Comparison of ENCODE assay signal across 11 cellular contexts in the genomic region with DNA sequence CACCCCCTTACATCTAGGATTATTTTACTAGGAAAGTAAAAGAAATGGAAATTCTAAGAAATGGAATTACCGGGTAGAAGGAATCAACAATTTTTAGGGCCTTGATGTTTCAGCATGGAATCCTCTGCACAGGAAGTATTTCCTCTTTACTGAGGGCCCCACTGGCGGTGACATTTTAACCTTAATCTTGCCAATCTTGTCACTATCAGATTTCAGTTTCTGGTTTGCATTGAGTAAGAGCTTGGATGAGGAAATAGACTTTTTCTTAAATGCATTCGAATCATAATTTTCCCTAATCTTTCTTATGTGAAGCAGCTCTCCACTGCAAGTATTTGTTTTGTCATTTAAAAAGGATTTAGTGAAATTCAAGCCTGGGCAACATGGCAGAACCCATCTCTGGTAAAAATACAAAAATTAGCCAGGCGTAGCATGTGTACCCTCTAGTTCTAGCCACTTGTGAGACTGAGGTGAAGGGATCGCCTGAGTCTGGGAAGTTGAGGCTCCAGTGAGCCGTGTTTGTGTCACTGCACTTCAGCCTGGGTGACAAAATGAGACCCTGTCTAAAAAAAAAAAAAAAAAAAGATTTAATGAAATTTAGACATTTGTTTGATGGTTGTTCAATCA. TPM values are rescaled to one million over a fixed set of nuclear protein-coding genes. Genes with fewer than 3 reads are reported as not detected.
DNase-seq lines count a peak whose midpoint lies in the region; ATAC-seq and TF ChIP-seq lines count a peak whose summit lies in the region.
"Had no signal": no experiment of that assay in that cellular context is flagged by ENCODE, and none has a peak within 500 bp of the region (broad histone marks: within the 10 kb centered on the region; RNA-seq: fewer than 3 reads in every experiment).

No MANE protein-coding gene starts in this region.

- peak overlapping the region; percentile 56 for H3K4me3 Mint-ChIP-seq in T-helper 17 cell

- H3K4me3 ChIP-seq in foreskin fibroblast (ENCODE audit: low read depth in 1 of 2, low read length in 2 of 2) (no peak overlapping the region), vagina (no peak overlapping the region), aorta (ENCODE audit: low read length in 2 of 2) (no peak overlapping the region)
- H3K4me3 ChIP-seq: coronary artery had no signal

- H3K4me1 ChIP-seq in vagina (peaks cover 44% of the 10 kb centered on the region), aorta (ENCODE audit: control insufficient read depth in 1 of 2, insufficient read depth in 2 of 2, low read length in 2 of 2) (peaks cover 2 to 5% of the 10 kb centered on the region in 2 donors)

- no peak for ATAC-seq in T-helper 17 cell
- ATAC-seq in aorta (ENCODE audit: low FRiP score), result no peak

- H3K27me3 ChIP-seq in vagina (no peaks in the 10 kb centered on the region), aorta (ENCODE audit: control insufficient read depth in 1 of 2, insufficient read depth in 2 of 2, low read length in 1 of 2) (no peaks in the 10 kb centered on the region)

- no peaks in the 10 kb centered on the region for H3K27me3 Mint-ChIP-seq in T-helper 17 cell

- 80 to 83% methylated on average over 6 of the region's 6 CpGs for WGBS in aorta, 2 donors

- H3K4me1 Mint-ChIP-seq in T-helper 17 cell, result peaks cover 26% of the 10 kb centered on the region

- H3K9me3 ChIP-seq in T-helper 17 cell (ENCODE audit: control insufficient read depth, low read length, poor library complexity, severe bottlenecking) (no peaks in the 10 kb centered on the region), vagina (no peaks in the 10 kb centered on the region), aorta (ENCODE audit: control insufficient read depth, low read length) (no peaks in the 10 kb centered on the region)

- peaks cover 0 to 15% of the 10 kb centered on the region in 2 donors for H3K36me3 ChIP-seq in vagina
- H3K36me3 ChIP-seq in aorta (ENCODE audit: control insufficient read depth in 1 of 2, insufficient read depth in 2 of 2, low read length in 1 of 2), result peaks cover 0 to 2% of the 10 kb centered on the region in 2 donors

- peak; percentile 20 to 38 (median 28) for DNase-seq in stimulated activated CD4-positive, alpha-beta T cell treated with anti-CD3 and anti-CD28 coated beads, Interleukin-12 subunit alpha, Interleukin-12 subunit beta, amount 100 ng/mL, for 48 hours (ENCODE audit: low read depth in 2 of 3, low spot score in 1 of 3)
- no peak for DNase-seq in stimulated activated CD4-positive, alpha-beta T cell treated with anti-CD3 and anti-CD28 coated beads, Interleukin-12 subunit alpha, Interleukin-12 subunit beta, amount 100 ng/mL, for 4 hours
- DNase-seq in T-helper 17 cell (no peak), foreskin fibroblast (peak; percentile 50 to 70), vagina (ENCODE audit: extremely low spot score in 2 of 2) (no peak), epidermal melanocyte (ENCODE audit: insufficient read length, low spot score) (no peak), aorta (no peak), HuH-7.5 (ENCODE audit: low spot score) (no peak)
- DNase-seq: islet precursor cell, NCI-H2029 treated with DMSO at 0.1 percent for 48 hours had no signal

- peaks cover 6% of the 10 kb centered on the region for H3K36me3 Mint-ChIP-seq in T-helper 17 cell (ENCODE audit: low read depth)

- TF ChIP-seq CTCF in foreskin fibroblast (IDR thresholded peaks at IDR 0.05; ENCODE audit: low read depth, low read length) (no peak), vagina (IDR thresholded peaks at IDR 0.05) (no peak)

- H3K27ac ChIP-seq in vagina, result peak overlapping the region; percentile 17
- no peak overlapping the region for H3K27ac ChIP-seq in aorta (ENCODE audit: low read depth in 1 of 2, low read length in 2 of 2)

- TF ChIP-seq POLR2A in vagina (IDR thresholded peaks at IDR 0.05), result no peak

- H3K27ac Mint-ChIP-seq in T-helper 17 cell, result peak overlapping the region; percentile 60

- intact Hi-C loops in vagina (cut with DNase I) (no loop called here), aorta (cut with DNase I) (no loop called here)

RNA-seq across cellular contexts. Expression of a gene that starts 40.7 kb away (rescaled TPM):
- total RNA-seq in T-helper 17 cell, result 10 to 100 TPM; 39.9 to 59.0 TPM
- 39.5 TPM for total RNA-seq in vagina
- total RNA-seq in aorta, result 100 to 1,000 TPM in 1 of 2 donors, 10 to 100 TPM in 1; 65.9 to 128 TPM
- 100 to 1,000 TPM in 1 of 2 donors, 10 to 100 TPM in 1; 21.4 to 108 TPM for polyA plus RNA-seq in aorta

Comparison
In these comparisons a context has a peak if more than half of its experiments do, and no peak if none do; other contexts are left out.
1. DNase-seq: peak in stimulated activated CD4-positive, alpha-beta T cell treated with anti-CD3 and anti-CD28 coated beads, Interleukin-12 subunit alpha, Interleukin-12 subunit beta, amount 100 ng/mL, for 48 hours (3 of 3) and foreskin fibroblast (2 of 2); none in stimulated activated CD4-positive, alpha-beta T cell treated with anti-CD3 and anti-CD28 coated beads, Interleukin-12 subunit alpha, Interleukin-12 subunit beta, amount 100 ng/mL, for 4 hours (single experiment), T-helper 17 cell (0 of 3), vagina (0 of 2), epidermal melanocyte (single experiment), aorta (0 of 2) and HuH-7.5 (single experiment).